Comparison of ENCODE assay signal across 1 cellular context in the genomic region with DNA sequence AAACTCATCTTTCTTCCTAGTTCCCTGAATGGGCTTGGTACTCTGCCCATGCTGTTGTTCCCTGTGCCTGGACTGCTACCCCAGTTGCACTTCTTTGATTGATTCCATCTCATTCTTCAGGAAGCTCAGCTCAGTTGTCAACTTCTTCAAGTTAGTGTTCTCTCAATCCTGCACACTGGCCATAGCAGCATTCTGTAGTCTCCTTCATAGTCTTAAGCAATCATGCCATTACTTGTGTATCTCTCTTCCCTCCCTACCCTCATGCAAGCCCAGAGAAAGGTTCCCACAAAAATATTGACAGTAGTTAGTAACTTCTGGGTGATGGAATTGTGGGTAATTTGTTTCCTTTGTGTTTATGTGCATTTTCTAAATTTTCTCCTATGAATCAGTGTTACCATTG.
TF ChIP-seq lines count a peak whose summit lies in the region.

No MANE protein-coding gene starts in this region.

TF ChIP-seq in GM23338, 12 proteins besides CTCF, POLR2A, EP300 and RAD21 (continued from another document):
- TF ChIP-seq JUNB (IDR thresholded peaks at IDR 0.05; ENCODE audit: unreplicated experiment) (no peak), ZNF331 (CRISPR knock-in tag; IDR thresholded peaks at IDR 0.05; ENCODE audit: low read depth) (no peak), ZNF114 (CRISPR knock-in tag; IDR thresholded peaks at IDR 0.05) (no peak), ZNF462 (CRISPR knock-in tag; IDR thresholded peaks at IDR 0.05) (no peak)
- TF ChIP-seq, protein P1, sequence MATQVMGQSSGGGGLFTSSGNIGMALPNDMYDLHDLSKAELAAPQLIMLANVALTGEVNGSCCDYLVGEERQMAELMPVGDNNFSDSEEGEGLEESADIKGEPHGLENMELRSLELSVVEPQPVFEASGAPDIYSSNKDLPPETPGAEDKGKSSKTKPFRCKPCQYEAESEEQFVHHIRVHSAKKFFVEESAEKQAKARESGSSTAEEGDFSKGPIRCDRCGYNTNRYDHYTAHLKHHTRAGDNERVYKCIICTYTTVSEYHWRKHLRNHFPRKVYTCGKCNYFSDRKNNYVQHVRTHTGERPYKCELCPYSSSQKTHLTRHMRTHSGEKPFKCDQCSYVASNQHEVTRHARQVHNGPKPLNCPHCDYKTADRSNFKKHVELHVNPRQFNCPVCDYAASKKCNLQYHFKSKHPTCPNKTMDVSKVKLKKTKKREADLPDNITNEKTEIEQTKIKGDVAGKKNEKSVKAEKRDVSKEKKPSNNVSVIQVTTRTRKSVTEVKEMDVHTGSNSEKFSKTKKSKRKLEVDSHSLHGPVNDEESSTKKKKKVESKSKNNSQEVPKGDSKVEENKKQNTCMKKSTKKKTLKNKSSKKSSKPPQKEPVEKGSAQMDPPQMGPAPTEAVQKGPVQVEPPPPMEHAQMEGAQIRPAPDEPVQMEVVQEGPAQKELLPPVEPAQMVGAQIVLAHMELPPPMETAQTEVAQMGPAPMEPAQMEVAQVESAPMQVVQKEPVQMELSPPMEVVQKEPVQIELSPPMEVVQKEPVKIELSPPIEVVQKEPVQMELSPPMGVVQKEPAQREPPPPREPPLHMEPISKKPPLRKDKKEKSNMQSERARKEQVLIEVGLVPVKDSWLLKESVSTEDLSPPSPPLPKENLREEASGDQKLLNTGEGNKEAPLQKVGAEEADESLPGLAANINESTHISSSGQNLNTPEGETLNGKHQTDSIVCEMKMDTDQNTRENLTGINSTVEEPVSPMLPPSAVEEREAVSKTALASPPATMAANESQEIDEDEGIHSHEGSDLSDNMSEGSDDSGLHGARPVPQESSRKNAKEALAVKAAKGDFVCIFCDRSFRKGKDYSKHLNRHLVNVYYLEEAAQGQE (IDR thresholded peaks at IDR 0.05; ENCODE audit: unreplicated experiment), result no peak
TF ChIP-seq in GM23338: peak in this region for 0.
